Comparison of ENCODE assay signal across 1 cellular context in genomic region chr5:138139776-138140080, GRCh38.
TF ChIP-seq lines count a peak whose summit lies in the region.

No MANE protein-coding gene starts in this region.

TF ChIP-seq in HCT116, 20 proteins besides CTCF, POLR2A, EP300 and RAD21 (continued from another document):
- TF ChIP-seq ATF3 (IDR thresholded peaks at IDR 0.05): no peak
